In the genomic region with DNA sequence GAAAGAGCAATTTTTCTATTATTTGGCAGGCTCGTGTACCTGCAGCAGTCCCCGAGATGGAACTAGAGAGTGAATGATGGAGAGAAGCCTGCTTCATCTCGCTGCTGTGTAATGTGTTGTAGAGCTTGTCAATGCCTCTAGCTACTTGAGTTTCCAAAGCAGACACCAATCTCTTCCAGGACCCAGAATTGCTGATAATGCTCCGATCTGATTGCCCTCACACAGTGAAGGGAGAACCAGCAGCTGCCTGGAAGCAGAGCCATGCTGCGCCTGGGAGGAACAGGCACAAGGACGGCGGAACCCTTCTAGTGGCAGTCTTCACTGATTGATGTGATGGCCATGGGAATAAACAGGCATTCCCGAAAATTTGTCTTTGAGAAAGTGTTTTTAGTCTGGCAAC, we compare ENCODE assay signal across 15 cellular contexts.
DNase-seq lines count a peak whose midpoint lies in the region; ATAC-seq and TF ChIP-seq lines count a peak whose summit lies in the region.
"Had no signal": no experiment of that assay in that cellular context is flagged by ENCODE, and none has a peak within 500 bp of the region (broad histone marks: within the 10 kb centered on the region; RNA-seq: fewer than 3 reads in every experiment).

No MANE protein-coding gene starts in this region.

- no peaks in the 10 kb centered on the region for H3F3A ChIP-seq in GM23338 (replicated peaks; ENCODE audit: low read depth)

- no peaks in the 10 kb centered on the region for H3K9me3 ChIP-seq in ascending aorta

- H4K20me1 ChIP-seq in GM23338 (replicated peaks; ENCODE audit: insufficient read depth), result no peaks in the 10 kb centered on the region

- DNase-seq in GM23338 (ENCODE audit: low spot score) (no peak), NCI-H748 (lab: John Stamatoyannopoulos, UW; ENCODE audit: unreplicated experiment) (peak; percentile 86), ascending aorta (ENCODE audit: low spot score in 2 of 2) (no peak), pons (ENCODE audit: low spot score) (peak; percentile 8), RKO (ENCODE audit: low spot score) (no peak), SHP77 treated with DMSO at 0.1 percent for 48 hours (lab: John Stamatoyannopoulos, UW) (no peak), HK-2 (ENCODE audit: unreplicated experiment) (no peak)
- DNase-seq: CD8-positive, alpha-beta T cell; GF-D8; MV-4-11; NCI-H1694 treated with DMSO at 0.1 percent for 48 hours; NCI-H510A treated with DMSO at 0.1 percent for 48 hours; NK-92 treated with Interleukin-12 subunit alpha and Interleukin-12 subunit beta, amount 100 ng/mL, for 24 hours; OCI-M1 had no signal

- intact Hi-C loops in ascending aorta (cut with DNase I), result no loop called here

- no peak for TF ChIP-seq CTCF in GM23338 (conservative IDR thresholded peaks at IDR 0.05; ENCODE audit: low read depth in 2 of 2)
- TF ChIP-seq CTCF in ascending aorta (IDR thresholded peaks at IDR 0.05), result no peak

- H3K9me3 Mint-ChIP-seq in GM23338, result peaks cover 23% of the 10 kb centered on the region
- H3K9me3 Mint-ChIP-seq: CD8-positive, alpha-beta T cell had no signal

- H3K4me3 Mint-ChIP-seq in GM23338, result no peak overlapping the region
- H3K4me3 Mint-ChIP-seq: CD8-positive, alpha-beta T cell had no signal

- H3K9me2 ChIP-seq in GM23338 (ENCODE audit: insufficient read depth), result no peaks in the 10 kb centered on the region; the same call in 1 of the 2 replicates

- H3K4me1 ChIP-seq in GM23338 (ENCODE audit: insufficient read depth), result no peaks in the 10 kb centered on the region
- H3K4me1 ChIP-seq in ascending aorta, result peaks cover 0 to 4% of the 10 kb centered on the region in 2 donors

- peaks cover 2% of the 10 kb centered on the region; the same call in 2 of the 3 replicates for H3K4me1 Mint-ChIP-seq in GM23338

- no peaks in the 10 kb centered on the region for H3K36me3 ChIP-seq in GM23338 (ENCODE audit: insufficient read depth)
- H3K36me3 ChIP-seq in ascending aorta, result no peaks in the 10 kb centered on the region

- peaks cover 2% of the 10 kb centered on the region for H3K27me3 Mint-ChIP-seq in GM23338 (ENCODE audit: insufficient read depth, low read depth, poor library complexity)

- H2AFZ ChIP-seq in GM23338, result peak overlapping the region; percentile 74

- no peaks in the 10 kb centered on the region for H3K27me3 ChIP-seq in GM23338 (ENCODE audit: insufficient read depth)
- no peaks in the 10 kb centered on the region for H3K27me3 ChIP-seq in ascending aorta

- H3K36me3 Mint-ChIP-seq in GM23338 (ENCODE audit: low read depth), result no peaks in the 10 kb centered on the region; the same call in 2 of the 3 replicates
- H3K36me3 Mint-ChIP-seq: CD8-positive, alpha-beta T cell had no signal

- no peak overlapping the region for H3K27ac Mint-ChIP-seq in GM23338
- H3K27ac Mint-ChIP-seq: CD8-positive, alpha-beta T cell had no signal

- no peak overlapping the region for H3K4me2 ChIP-seq in GM23338

- H3K27ac ChIP-seq in GM23338 (ENCODE audit: low read depth), result no peak overlapping the region
- no peak overlapping the region for H3K27ac ChIP-seq in ascending aorta
- H3K27ac ChIP-seq: RWPE1 had no signal

- H3K79me2 ChIP-seq in GM23338 (replicated peaks; ENCODE audit: insufficient read depth), result no peaks in the 10 kb centered on the region

- H3K4me3 ChIP-seq in GM23338, result no peak overlapping the region
- peak overlapping the region; percentile 30 to 43 for H3K4me3 ChIP-seq in ascending aorta

- no peak for ATAC-seq in GM23338
- ATAC-seq: CD8-positive, alpha-beta T cell had no signal

TF ChIP-seq in GM23338, 12 proteins besides CTCF, POLR2A, EP300 and RAD21 (continues in another document):
- no peak for TF ChIP-seq NANOG (IDR thresholded peaks at IDR 0.05; ENCODE audit: borderline replicate concordance)
- TF ChIP-seq, protein P1, sequence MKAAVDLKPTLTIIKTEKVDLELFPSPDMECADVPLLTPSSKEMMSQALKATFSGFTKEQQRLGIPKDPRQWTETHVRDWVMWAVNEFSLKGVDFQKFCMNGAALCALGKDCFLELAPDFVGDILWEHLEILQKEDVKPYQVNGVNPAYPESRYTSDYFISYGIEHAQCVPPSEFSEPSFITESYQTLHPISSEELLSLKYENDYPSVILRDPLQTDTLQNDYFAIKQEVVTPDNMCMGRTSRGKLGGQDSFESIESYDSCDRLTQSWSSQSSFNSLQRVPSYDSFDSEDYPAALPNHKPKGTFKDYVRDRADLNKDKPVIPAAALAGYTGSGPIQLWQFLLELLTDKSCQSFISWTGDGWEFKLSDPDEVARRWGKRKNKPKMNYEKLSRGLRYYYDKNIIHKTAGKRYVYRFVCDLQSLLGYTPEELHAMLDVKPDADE (IDR thresholded peaks at IDR 0.05), result no peak
- TF ChIP-seq, protein P2, sequence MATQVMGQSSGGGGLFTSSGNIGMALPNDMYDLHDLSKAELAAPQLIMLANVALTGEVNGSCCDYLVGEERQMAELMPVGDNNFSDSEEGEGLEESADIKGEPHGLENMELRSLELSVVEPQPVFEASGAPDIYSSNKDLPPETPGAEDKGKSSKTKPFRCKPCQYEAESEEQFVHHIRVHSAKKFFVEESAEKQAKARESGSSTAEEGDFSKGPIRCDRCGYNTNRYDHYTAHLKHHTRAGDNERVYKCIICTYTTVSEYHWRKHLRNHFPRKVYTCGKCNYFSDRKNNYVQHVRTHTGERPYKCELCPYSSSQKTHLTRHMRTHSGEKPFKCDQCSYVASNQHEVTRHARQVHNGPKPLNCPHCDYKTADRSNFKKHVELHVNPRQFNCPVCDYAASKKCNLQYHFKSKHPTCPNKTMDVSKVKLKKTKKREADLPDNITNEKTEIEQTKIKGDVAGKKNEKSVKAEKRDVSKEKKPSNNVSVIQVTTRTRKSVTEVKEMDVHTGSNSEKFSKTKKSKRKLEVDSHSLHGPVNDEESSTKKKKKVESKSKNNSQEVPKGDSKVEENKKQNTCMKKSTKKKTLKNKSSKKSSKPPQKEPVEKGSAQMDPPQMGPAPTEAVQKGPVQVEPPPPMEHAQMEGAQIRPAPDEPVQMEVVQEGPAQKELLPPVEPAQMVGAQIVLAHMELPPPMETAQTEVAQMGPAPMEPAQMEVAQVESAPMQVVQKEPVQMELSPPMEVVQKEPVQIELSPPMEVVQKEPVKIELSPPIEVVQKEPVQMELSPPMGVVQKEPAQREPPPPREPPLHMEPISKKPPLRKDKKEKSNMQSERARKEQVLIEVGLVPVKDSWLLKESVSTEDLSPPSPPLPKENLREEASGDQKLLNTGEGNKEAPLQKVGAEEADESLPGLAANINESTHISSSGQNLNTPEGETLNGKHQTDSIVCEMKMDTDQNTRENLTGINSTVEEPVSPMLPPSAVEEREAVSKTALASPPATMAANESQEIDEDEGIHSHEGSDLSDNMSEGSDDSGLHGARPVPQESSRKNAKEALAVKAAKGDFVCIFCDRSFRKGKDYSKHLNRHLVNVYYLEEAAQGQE (IDR thresholded peaks at IDR 0.05; ENCODE audit: unreplicated experiment), result no peak
- no peak for TF ChIP-seq ZNF331 (CRISPR knock-in tag; IDR thresholded peaks at IDR 0.05; ENCODE audit: low read depth)
- TF ChIP-seq EZH2 (IDR thresholded peaks at IDR 0.05; ENCODE audit: low read depth, unreplicated experiment), result no peak
- no peak for TF ChIP-seq JUNB (IDR thresholded peaks at IDR 0.05; ENCODE audit: unreplicated experiment)

Comparison
In these comparisons a context has a peak if more than half of its experiments do, and no peak if none do; other contexts are left out.
1. DNase-seq: peak in NCI-H748 (single experiment) and pons (single experiment); none in GM23338 (single experiment), ascending aorta (0 of 2), RKO (single experiment), SHP77 treated with DMSO at 0.1 percent for 48 hours (single experiment) and HK-2 (single experiment).